1 cellular context compared by ENCODE assay signal in the genomic region with DNA sequence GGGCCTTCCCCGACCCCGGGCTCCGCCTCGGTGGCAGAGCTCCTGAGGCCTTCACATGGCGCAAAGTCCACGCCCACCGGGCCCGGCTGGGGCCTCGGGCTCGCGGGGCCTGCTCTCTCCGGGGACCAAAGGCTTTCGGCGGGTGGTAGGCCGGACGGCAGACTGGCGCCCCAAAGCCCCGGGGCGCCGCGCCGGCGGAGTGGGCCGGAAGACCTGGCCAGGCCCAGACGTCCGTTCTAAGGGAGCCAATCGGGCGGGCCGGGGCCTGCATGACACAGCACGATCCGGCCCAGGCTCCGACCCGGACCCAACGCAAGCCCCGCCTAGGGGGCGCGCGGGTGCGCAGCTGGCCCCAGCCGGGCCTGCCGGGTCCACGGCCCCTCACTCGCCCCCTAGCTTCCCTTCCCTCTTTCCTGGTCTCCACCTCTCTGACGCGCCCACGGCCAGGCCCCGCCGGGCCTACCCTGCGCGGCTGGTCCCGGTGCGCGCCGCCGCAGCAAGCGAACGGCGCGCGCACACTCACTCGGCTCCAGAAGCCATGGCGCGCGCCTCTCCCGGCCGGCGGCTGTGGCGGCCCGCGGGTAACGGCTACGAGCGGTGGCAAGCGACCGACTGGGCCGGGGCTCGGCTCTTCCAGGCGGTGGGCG.
TF ChIP-seq lines count a peak whose summit lies in the region.

No MANE protein-coding gene starts in this region.

TF ChIP-seq in HCT116, 20 proteins besides CTCF, POLR2A, EP300 and RAD21:
- TF ChIP-seq ELF1 (IDR thresholded peaks at IDR 0.05; ENCODE audit: borderline replicate concordance, low read depth) (no peak), EZH2 (IDR thresholded peaks at IDR 0.05) (no peak), CEBPB (IDR thresholded peaks at IDR 0.05; ENCODE audit: low read depth) (no peak), ZFX (IDR thresholded peaks at IDR 0.05) (peak; percentile 100)
- TF ChIP-seq, protein P1, sequence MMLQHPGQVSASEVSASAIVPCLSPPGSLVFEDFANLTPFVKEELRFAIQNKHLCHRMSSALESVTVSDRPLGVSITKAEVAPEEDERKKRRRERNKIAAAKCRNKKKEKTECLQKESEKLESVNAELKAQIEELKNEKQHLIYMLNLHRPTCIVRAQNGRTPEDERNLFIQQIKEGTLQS (IDR thresholded peaks at IDR 0.05): no peak
- TF ChIP-seq, protein P2, sequence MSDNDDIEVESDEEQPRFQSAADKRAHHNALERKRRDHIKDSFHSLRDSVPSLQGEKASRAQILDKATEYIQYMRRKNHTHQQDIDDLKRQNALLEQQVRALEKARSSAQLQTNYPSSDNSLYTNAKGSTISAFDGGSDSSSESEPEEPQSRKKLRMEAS (IDR thresholded peaks at IDR 0.05): no peak
